Comparison of ENCODE assay signal across 1 cellular context in genomic region chr16:2983706-2984136, GRCh38.
TF ChIP-seq lines count a peak whose summit lies in the region.

No MANE protein-coding gene starts in this region.

TF ChIP-seq in HEK293, 187 proteins besides CTCF, POLR2A, EP300 and RAD21 (continued from another document):
- no peak for TF ChIP-seq ZBTB10 (tag by site-specific recombination; IDR thresholded peaks at IDR 0.05)
- TF ChIP-seq ZFP41 (tag by site-specific recombination; IDR thresholded peaks at IDR 0.05; ENCODE audit: borderline replicate concordance) = no peak
- peak; percentile 64; the same call in 1 of the 2 replicates for TF ChIP-seq ZNF610 (tag by site-specific recombination; IDR thresholded peaks at IDR 0.05; ENCODE audit: borderline replicate concordance)
- TF ChIP-seq ZBTB17 (tag by site-specific recombination; IDR thresholded peaks at IDR 0.05) = peak; percentile 54
- no peak for TF ChIP-seq KLF7 (tag by site-specific recombination; IDR thresholded peaks at IDR 0.05; ENCODE audit: borderline replicate concordance)
- 0 out of 2 replicates have a peak, but pooled peaks have one; percentile 4 for TF ChIP-seq GLIS1 (tag by site-specific recombination; IDR thresholded peaks at IDR 0.05)
- TF ChIP-seq ZBTB8A (tag by site-specific recombination; IDR thresholded peaks at IDR 0.05) = peak; percentile 73
- no peak for TF ChIP-seq SETDB1 (IDR thresholded peaks at IDR 0.05; ENCODE audit: insufficient read length, low read length)
- TF ChIP-seq ZNF239 (tag by site-specific recombination; IDR thresholded peaks at IDR 0.05) = no peak
- TF ChIP-seq ZNF350 (tag by site-specific recombination; IDR thresholded peaks at IDR 0.05) = no peak
- TF ChIP-seq EGR2 (tag by site-specific recombination; IDR thresholded peaks at IDR 0.05; ENCODE audit: low read depth) = no peak
- no peak for TF ChIP-seq ZNF302 (tag by site-specific recombination; IDR thresholded peaks at IDR 0.05; ENCODE audit: low read depth)
- TF ChIP-seq SCRT1 (tag by site-specific recombination; IDR thresholded peaks at IDR 0.05; ENCODE audit: borderline replicate concordance) = no peak
- TF ChIP-seq ZNF211 (tag by site-specific recombination; IDR thresholded peaks at IDR 0.05; ENCODE audit: low read depth) = no peak
- no peak for TF ChIP-seq SP3 (tag by site-specific recombination; IDR thresholded peaks at IDR 0.05)
- peak; percentile 27; the same call in 1 of the 2 replicates for TF ChIP-seq HIC1 (tag by site-specific recombination; IDR thresholded peaks at IDR 0.05)
- TF ChIP-seq ZNF510 (tag by site-specific recombination; IDR thresholded peaks at IDR 0.05; ENCODE audit: insufficient replicate concordance) = no peak
- TF ChIP-seq ZNF654 (tag by site-specific recombination; IDR thresholded peaks at IDR 0.05; ENCODE audit: low read depth) = peak; percentile 46
- TF ChIP-seq ZNF23 (tag by site-specific recombination; IDR thresholded peaks at IDR 0.05; ENCODE audit: borderline replicate concordance) = no peak
- TF ChIP-seq YY2 (tag by site-specific recombination; IDR thresholded peaks at IDR 0.05) = no peak
- TF ChIP-seq ZNF155 (tag by site-specific recombination; IDR thresholded peaks at IDR 0.05) = no peak
- no peak for TF ChIP-seq ZNF280D (tag by site-specific recombination; IDR thresholded peaks at IDR 0.05)
- TF ChIP-seq REST (tag by site-specific recombination; IDR thresholded peaks at IDR 0.05) = no peak
- no peak for TF ChIP-seq ZNF394 (tag by site-specific recombination; IDR thresholded peaks at IDR 0.05; ENCODE audit: borderline replicate concordance)
